In the genomic region with DNA sequence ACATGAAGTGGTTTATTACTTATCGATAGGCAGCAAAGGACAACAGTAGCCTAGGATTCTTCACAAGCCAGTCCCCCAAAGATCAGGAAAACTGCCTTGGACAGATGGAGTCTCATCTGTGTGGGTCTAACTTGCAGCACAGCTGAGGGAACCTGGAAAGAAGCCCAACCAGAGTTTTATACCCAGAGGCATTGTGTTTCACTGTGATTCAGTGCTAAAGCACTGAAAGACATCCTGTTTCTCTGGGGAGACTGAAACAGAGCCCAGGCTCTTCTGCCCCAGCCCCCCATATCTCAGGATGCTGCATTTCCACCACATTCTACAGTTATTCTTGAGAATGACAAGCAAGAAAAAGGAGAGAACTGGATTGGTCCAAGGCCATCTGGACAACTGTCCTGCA, we compare ENCODE assay signal across 12 cellular contexts. TPM values are rescaled to one million over a fixed set of nuclear protein-coding genes. Genes with fewer than 3 reads are reported as not detected.
A peak's percentile ranks its signal among the peaks of the same experiment; 100 is the strongest.
DNase-seq lines count a peak whose midpoint lies in the region; ATAC-seq and TF ChIP-seq lines count a peak whose summit lies in the region.
"Had no signal": no experiment of that assay in that cellular context is flagged by ENCODE, and none has a peak within 500 bp of the region (broad histone marks: within the 10 kb centered on the region; RNA-seq: fewer than 3 reads in every experiment).

No MANE protein-coding gene starts in this region.

- ATAC-seq in HG03159 (IDR thresholded peaks at IDR 0.05; ENCODE audit: unreplicated experiment) (no peak), left cardiac atrium (no peak)

- in situ Hi-C loops in KBM-7 (cut with MboI; ENCODE audit: low pct_unique_long_range_greater_than_20kb, low sequenced_read_pairs): no loop called here

- intact Hi-C loops in left cardiac atrium (cut with DNase I): loop anchor here in 1 of 2 donors (10.0 kb wide), 1 partner anchor 1032 kb away; no protein-coding TSS in a partner anchor

- TF ChIP-seq CTCF in AG09309 (IDR thresholded peaks at IDR 0.05; ENCODE audit: control insufficient read depth, insufficient read depth, low read depth, low read length, missing control alignments): no peak

- H3K4me3 ChIP-seq in AG09309 (ENCODE audit: control insufficient read depth, low read depth, low read length): no peak overlapping the region

- DNase-seq in AG09309 (ENCODE audit: low read depth) (peak; percentile 84), HT1080 (ENCODE audit: low read depth) (peak; percentile 95), brain pericyte (ENCODE audit: low read depth, low spot score) (peak; percentile 64), islet precursor cell (peak; percentile 61), left cardiac atrium (no peak), SK-N-DZ (ENCODE audit: low spot score) (no peak), KBM-7 (no peak)
- DNase-seq: activated B cell treated with CpG ODN at 0.5 μM for 24 hours; CD4-positive, alpha-beta memory T cell had no signal

RNA-seq across cellular contexts. Expression of a gene that starts 48.2 kb away (rescaled TPM):
- total RNA-seq in HT1080 (2014; rRNA removed; shearing (Covaris generic)): not detected in 2 replicates
- not detected in 2 replicates for polyA plus RNA-seq in HT1080 (2015; cell fraction: cytosol; rRNA removed)
- polyA plus RNA-seq in HT1080 (2015; cell fraction: nucleus; rRNA removed): not detected in 2 replicates
- total RNA-seq in left cardiac atrium: not detected
- not detected in 2 replicates for polyA plus RNA-seq in SK-N-DZ (2014; cell fraction: cytosol; rRNA removed)
- polyA plus RNA-seq in SK-N-DZ (2014; cell fraction: nucleus; rRNA removed): not detected in 2 replicates
- total RNA-seq: activated B cell treated with CpG ODN at 0.5 μM for 24 hours; CD4-positive, alpha-beta memory T cell; OCI-LY7; subcutaneous adipose tissue had no signal
- polyA plus RNA-seq: CD4-positive, alpha-beta memory T cell had no signal

Comparison
In these comparisons a context has a peak if more than half of its experiments do, and no peak if none do; other contexts are left out.
1. DNase-seq: peak in AG09309 (single experiment), HT1080 (single experiment), brain pericyte (single experiment) and islet precursor cell (single experiment); none in left cardiac atrium (single experiment), SK-N-DZ (single experiment) and KBM-7 (single experiment).